Comparison of ENCODE assay signal across 8 cellular contexts in genomic region chr12:28872654-28873268, GRCh38.
DNase-seq lines count a peak whose midpoint lies in the region; ATAC-seq and TF ChIP-seq lines count a peak whose summit lies in the region.

No MANE protein-coding gene starts in this region.

- DNase-seq in Daoy (ENCODE audit: low read depth) (peak; percentile 49), NB4 (ENCODE audit: low read depth) (peak; percentile 77), foreskin melanocyte (peak; percentile 68), pons (ENCODE audit: low spot score) (peak; percentile 63)
- DNase-seq in activated effector memory CD4-positive, alpha-beta T cell treated with anti-CD3 and anti-CD28 coated beads, Interleukin-2, amount 50 U/mL, for 16 hours, result no peak

- H3K9me2 ChIP-seq in SU-DHL-6 (replicated peaks; ENCODE audit: insufficient read depth, low read length), result no peaks in the 10 kb centered on the region

- no peaks in the 10 kb centered on the region for H3K36me3 ChIP-seq in SU-DHL-6 (ENCODE audit: low read length)

- H3K9ac ChIP-seq in SU-DHL-6 (ENCODE audit: low read length), result no peak overlapping the region

- no peak overlapping the region for H3K4me2 ChIP-seq in SU-DHL-6 (ENCODE audit: low read depth, low read length, poor library complexity, severe bottlenecking)

- no peaks in the 10 kb centered on the region for H3K79me2 ChIP-seq in SU-DHL-6 (ENCODE audit: insufficient read depth, low read length)

- H2AFZ ChIP-seq in SU-DHL-6 (ENCODE audit: low read depth, low read length, severe bottlenecking), result no peak overlapping the region

- ATAC-seq in GM21619 (IDR thresholded peaks at IDR 0.05; ENCODE audit: unreplicated experiment) (peak; percentile 57), GM19328 (IDR thresholded peaks at IDR 0.05; ENCODE audit: unreplicated experiment) (no peak)

- no peak overlapping the region for H3K27ac ChIP-seq in SU-DHL-6 (ENCODE audit: low read depth, low read length)

- H3K4me3 ChIP-seq in NB4 (ENCODE audit: low read depth, low read length) (no peak overlapping the region), SU-DHL-6 (ENCODE audit: insufficient read depth, low read length, poor library complexity, severe bottlenecking) (no peak overlapping the region)

- no peaks in the 10 kb centered on the region for H3F3A ChIP-seq in SU-DHL-6 (ENCODE audit: insufficient read depth)

- H4K20me1 ChIP-seq in SU-DHL-6 (ENCODE audit: low read depth, low read length), result no peaks in the 10 kb centered on the region

- peak; percentile 97 for TF ChIP-seq CTCF in NB4 (IDR thresholded peaks at IDR 0.05; ENCODE audit: low read depth, low read length)
- peak; percentile 61 for TF ChIP-seq CTCF in SU-DHL-6 (IDR thresholded peaks at IDR 0.05; ENCODE audit: insufficient read depth, low read length, poor library complexity, severe bottlenecking)

- no peak for TF ChIP-seq POLR2A in NB4 (IDR thresholded peaks at IDR 0.05; ENCODE audit: extremely low read depth, insufficient read length)

- H3K9me3 ChIP-seq in SU-DHL-6 (ENCODE audit: insufficient read depth, low read length), result no peaks in the 10 kb centered on the region

- H3K27me3 ChIP-seq in SU-DHL-6 (ENCODE audit: low read length), result no peaks in the 10 kb centered on the region
